In the genomic region with DNA sequence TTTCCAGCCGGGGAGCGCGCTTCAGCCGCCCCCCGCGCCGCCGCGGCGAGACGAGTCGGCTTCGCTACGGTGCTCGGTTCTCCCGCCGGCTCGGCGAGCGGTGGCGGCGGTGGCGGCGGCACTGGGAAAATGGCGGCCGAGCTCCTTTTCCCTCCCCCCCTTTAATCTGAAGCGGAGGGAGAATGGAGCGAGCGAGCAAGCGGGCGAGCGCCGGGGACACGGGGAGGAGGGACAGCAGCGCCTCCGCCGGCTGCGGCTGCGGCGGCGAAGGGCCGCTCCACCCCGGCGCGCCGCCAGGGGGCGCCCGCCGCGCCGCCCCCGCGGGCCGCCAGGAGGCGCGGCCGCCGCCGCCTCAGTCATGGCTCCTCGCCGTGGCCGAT, we compare ENCODE assay signal across 8 cellular contexts. TPM values are rescaled to one million over a fixed set of nuclear protein-coding genes. Genes with fewer than 3 reads are reported as not detected.
DNase-seq lines count a peak whose midpoint lies in the region; ATAC-seq and TF ChIP-seq lines count a peak whose summit lies in the region.

A gene with protein sequence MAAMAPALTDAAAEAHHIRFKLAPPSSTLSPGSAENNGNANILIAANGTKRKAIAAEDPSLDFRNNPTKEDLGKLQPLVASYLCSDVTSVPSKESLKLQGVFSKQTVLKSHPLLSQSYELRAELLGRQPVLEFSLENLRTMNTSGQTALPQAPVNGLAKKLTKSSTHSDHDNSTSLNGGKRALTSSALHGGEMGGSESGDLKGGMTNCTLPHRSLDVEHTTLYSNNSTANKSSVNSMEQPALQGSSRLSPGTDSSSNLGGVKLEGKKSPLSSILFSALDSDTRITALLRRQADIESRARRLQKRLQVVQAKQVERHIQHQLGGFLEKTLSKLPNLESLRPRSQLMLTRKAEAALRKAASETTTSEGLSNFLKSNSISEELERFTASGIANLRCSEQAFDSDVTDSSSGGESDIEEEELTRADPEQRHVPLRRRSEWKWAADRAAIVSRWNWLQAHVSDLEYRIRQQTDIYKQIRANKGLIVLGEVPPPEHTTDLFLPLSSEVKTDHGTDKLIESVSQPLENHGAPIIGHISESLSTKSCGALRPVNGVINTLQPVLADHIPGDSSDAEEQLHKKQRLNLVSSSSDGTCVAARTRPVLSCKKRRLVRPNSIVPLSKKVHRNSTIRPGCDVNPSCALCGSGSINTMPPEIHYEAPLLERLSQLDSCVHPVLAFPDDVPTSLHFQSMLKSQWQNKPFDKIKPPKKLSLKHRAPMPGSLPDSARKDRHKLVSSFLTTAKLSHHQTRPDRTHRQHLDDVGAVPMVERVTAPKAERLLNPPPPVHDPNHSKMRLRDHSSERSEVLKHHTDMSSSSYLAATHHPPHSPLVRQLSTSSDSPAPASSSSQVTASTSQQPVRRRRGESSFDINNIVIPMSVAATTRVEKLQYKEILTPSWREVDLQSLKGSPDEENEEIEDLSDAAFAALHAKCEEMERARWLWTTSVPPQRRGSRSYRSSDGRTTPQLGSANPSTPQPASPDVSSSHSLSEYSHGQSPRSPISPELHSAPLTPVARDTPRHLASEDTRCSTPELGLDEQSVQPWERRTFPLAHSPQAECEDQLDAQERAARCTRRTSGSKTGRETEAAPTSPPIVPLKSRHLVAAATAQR (N-terminal part only) (minus strand): TSS at position 184 of the 380 bp plus-strand sequence. CDS start 21,286 bp downstream, outside the sequence.

- no peaks in the 10 kb centered on the region for H3K9me3 Mint-ChIP-seq in neural crest cell

- H3K27me3 ChIP-seq in stomach smooth muscle (ENCODE audit: control insufficient read depth in 1 of 2, insufficient read depth in 2 of 2, low read length in 2 of 2): no peaks in the 10 kb centered on the region

- H3K4me3 Mint-ChIP-seq in neural crest cell: peak within 1 kb of the TSS; percentile 91

- H3K4me3 ChIP-seq in stomach smooth muscle (ENCODE audit: low read length in 2 of 2): peak within 1 kb of the TSS; percentile 86 to 95

- peaks cover 41% of the 10 kb centered on the region for H3K4me1 Mint-ChIP-seq in neural crest cell

- CTCF ChIA-PET in RWPE1 (lab: Yijun Ruan, JAX): interaction anchor here (0.5 to 1.4 kb wide), 25 partner anchors 8 to 1221 kb away, joined by 3 to 6 read pairs (median 3); no protein-coding TSS in a partner anchor

- TF ChIP-seq CTCF in RWPE1 (conservative IDR thresholded peaks at IDR 0.05; ENCODE audit: low read depth) (peak; percentile 100), neural crest cell (conservative IDR thresholded peaks at IDR 0.05) (peak; percentile 62)

- POLR2A ChIA-PET in RWPE1 (lab: Yijun Ruan, JAX; ENCODE audit: low non-redundant PET): no interaction called here

- no peaks in the 10 kb centered on the region for H3K36me3 ChIP-seq in stomach smooth muscle (ENCODE audit: control insufficient read depth in 2 of 2, insufficient read depth in 2 of 2, low read length in 2 of 2)

- ATAC-seq in GM21825 (IDR thresholded peaks at IDR 0.05; ENCODE audit: unreplicated experiment): peak; percentile 52

- H3K9me3 ChIP-seq in stomach smooth muscle (ENCODE audit: control insufficient read depth in 2 of 2, low read length in 2 of 2): no peaks in the 10 kb centered on the region

- H3K4me1 ChIP-seq in stomach smooth muscle (ENCODE audit: control insufficient read depth, insufficient read depth, low read length): peaks cover 18% of the 10 kb centered on the region

- H3K27ac ChIP-seq in RWPE1 (peak within 1 kb of the TSS; percentile 100), stomach smooth muscle (ENCODE audit: low read length) (peak within 1 kb of the TSS; percentile 85)

- peak within 1 kb of the TSS; percentile 98 for H3K27ac Mint-ChIP-seq in neural crest cell (ENCODE audit: unreplicated experiment)

- DNase-seq in Daoy (ENCODE audit: low read depth) (peak; percentile 93), LHCN-M2 (ENCODE audit: low read depth) (peak; percentile 87), RWPE1 (ENCODE audit: low spot score) (peak; percentile 96), activated gamma-delta T cell (lab: John Stamatoyannopoulos, UW) (peak; percentile 84), fibroblast of the conjunctiva (ENCODE audit: low read depth) (peak; percentile 86), neural crest cell (ENCODE audit: low read depth, low spot score) (peak; percentile 80)

- peak within 1 kb of the TSS; percentile 82 to 89 for H3K9ac ChIP-seq in stomach smooth muscle (ENCODE audit: low read length in 2 of 2)

- peaks cover 4% of the 10 kb centered on the region for H3K36me3 Mint-ChIP-seq in neural crest cell (ENCODE audit: low read depth)

- no peaks in the 10 kb centered on the region for H3K27me3 Mint-ChIP-seq in neural crest cell (ENCODE audit: low read depth)

RNA-seq across cellular contexts. Expression of the gene that starts here (rescaled TPM):
- total RNA-seq in Daoy (2014; rRNA removed; shearing (Covaris generic)): 26.8 and 27.1 TPM in 2 replicates
- 16.5 and 26.3 TPM in 2 replicates for total RNA-seq in LHCN-M2 (2014; rRNA removed)
- 7.6 TPM for polyA plus RNA-seq in LHCN-M2 (2012)
- total RNA-seq in neural crest cell: 121 and 126 TPM in 2 replicates

Comparison
In these comparisons a context has a peak if more than half of its experiments do, and no peak if none do; other contexts are left out.
1. Peak in every context shown above with its lines: DNase-seq, ATAC-seq, H3K4me3 ChIP-seq and H3K27ac ChIP-seq.